Comparison of ENCODE assay signal across 29 cellular contexts in the genomic region with DNA sequence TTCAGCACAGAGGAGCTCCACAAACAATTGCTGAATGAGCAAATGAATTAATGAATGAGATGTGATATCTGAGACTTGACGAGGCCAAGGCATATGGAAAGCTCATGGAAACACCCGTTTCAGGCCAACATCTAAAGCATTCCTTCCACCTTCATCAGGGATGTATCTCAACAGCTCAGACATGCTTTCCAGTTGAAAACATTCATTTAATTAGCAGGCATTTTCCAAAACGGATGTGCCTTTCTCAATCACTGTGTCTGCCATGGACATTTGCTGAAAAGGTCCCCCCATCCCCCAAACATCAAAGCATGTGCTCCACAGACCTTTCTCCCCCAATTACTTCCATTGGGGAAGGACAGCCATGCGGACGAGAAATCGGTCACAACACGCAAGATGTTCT.
"Had no signal": no experiment of that assay in that cellular context is flagged by ENCODE, and none has a peak within 500 bp of the region (broad histone marks: within the 10 kb centered on the region; RNA-seq: fewer than 3 reads in every experiment).

No MANE protein-coding gene starts in this region.

- H3K36me3 ChIP-seq: colonic mucosa, heart right ventricle, left lung, ovary, sigmoid colon, thoracic aorta, tibial nerve, upper lobe of left lung had no signal

- H3K4me1 Mint-ChIP-seq: endodermal cell; naive thymus-derived CD4-positive, alpha-beta T cell; stimulated activated memory B cell treated with anti-CD40 and anti-IgM and Interleukin-4, amounts not matched to agents 10 μg/mL and 1 μg/mL and 100 μg/mL, for 72 hours had no signal

- H3K27me3 Mint-ChIP-seq: stimulated activated memory B cell treated with anti-CD40 and anti-IgM and Interleukin-4, amounts not matched to agents 10 μg/mL and 1 μg/mL and 100 μg/mL, for 72 hours had no signal

- H3K4me3 Mint-ChIP-seq: dendritic cell treated with granulocyte-macrophage colony-stimulating factor and Interleukin-4, amounts not matched to agents 40 ng/mL and 50 ng/mL, for 4 days; endodermal cell; naive thymus-derived CD4-positive, alpha-beta T cell; nephron progenitor cell; stimulated activated memory B cell treated with anti-CD40 and anti-IgM and Interleukin-4, amounts not matched to agents 10 μg/mL and 1 μg/mL and 100 μg/mL, for 72 hours had no signal

- H3K27ac ChIP-seq: colonic mucosa, epithelial cell of prostate, heart right ventricle, left lung, ovary, psoas muscle, sigmoid colon, thoracic aorta, tibial nerve, upper lobe of left lung had no signal

- H3K9me3 ChIP-seq: colonic mucosa, left lung, ovary, psoas muscle, sigmoid colon, thoracic aorta, tibial nerve, upper lobe of left lung had no signal

- H3K4me1 ChIP-seq: colonic mucosa, psoas muscle, sigmoid colon had no signal

- H3K27ac Mint-ChIP-seq: dendritic cell treated with granulocyte-macrophage colony-stimulating factor and Interleukin-4, amounts not matched to agents 40 ng/mL and 50 ng/mL, for 4 days; endodermal cell; naive thymus-derived CD4-positive, alpha-beta T cell; nephron progenitor cell; stimulated activated memory B cell treated with anti-CD40 and anti-IgM and Interleukin-4, amounts not matched to agents 10 μg/mL and 1 μg/mL and 100 μg/mL, for 72 hours had no signal

- H3K9me3 Mint-ChIP-seq: dendritic cell treated with granulocyte-macrophage colony-stimulating factor and Interleukin-4, amounts not matched to agents 40 ng/mL and 50 ng/mL, for 4 days; endodermal cell; nephron progenitor cell; stimulated activated memory B cell treated with anti-CD40 and anti-IgM and Interleukin-4, amounts not matched to agents 10 μg/mL and 1 μg/mL and 100 μg/mL, for 72 hours had no signal

- H3K36me3 Mint-ChIP-seq: naive thymus-derived CD4-positive, alpha-beta T cell; stimulated activated memory B cell treated with anti-CD40 and anti-IgM and Interleukin-4, amounts not matched to agents 10 μg/mL and 1 μg/mL and 100 μg/mL, for 72 hours had no signal

- ATAC-seq: esophagus mucosa; heart right ventricle; left cardiac atrium; left lung; naive thymus-derived CD4-positive, alpha-beta T cell; psoas muscle; right cardiac atrium; stimulated activated memory B cell treated with anti-CD40 and anti-IgM and Interleukin-4, amounts not matched to agents 10 μg/mL and 1 μg/mL and 100 μg/mL, for 72 hours; stimulated activated naive CD8-positive, alpha-beta T cell treated with anti-CD3 and anti-CD28 coated beads, Interleukin-15, Interleukin-2, amounts not matched to agents 100 U/mL and 50 U/mL, for 24 hours had no signal

- DNase-seq: colonic mucosa; effector CD8-positive, alpha-beta T cell; endodermal cell; foreskin melanocyte; glutamatergic neuron; heart right ventricle; hippocampal formation; left cardiac atrium; left lung; mesenchymal stem cell; midbrain; naive thymus-derived CD4-positive, alpha-beta T cell; nephron progenitor cell; occipital lobe; ovary; posterior cingulate gyrus; psoas muscle; right cardiac atrium; sigmoid colon; stimulated activated CD4-positive, alpha-beta T cell treated with anti-CD3 and anti-CD28 coated beads, Interleukin-2, amount 100 ng/mL, for 24 hours; stimulated activated CD4-positive, alpha-beta T cell treated with anti-CD3 and anti-CD28 coated beads, Interleukin-4, amount 100 ng/mL, for 4 hours; stimulated activated naive CD8-positive, alpha-beta T cell treated with anti-CD3 and anti-CD28 coated beads, Interleukin-15, Interleukin-2, amounts not matched to agents 100 U/mL and 50 U/mL, for 24 hours; upper lobe of left lung had no signal

- H3K27me3 ChIP-seq: colonic mucosa, ovary, tibial nerve, upper lobe of left lung had no signal

- H3K4me3 ChIP-seq: colonic mucosa, heart right ventricle, left lung, ovary, psoas muscle, sigmoid colon, thoracic aorta, tibial nerve, upper lobe of left lung had no signal
